24 cellular contexts compared by ENCODE assay signal in the genomic region with DNA sequence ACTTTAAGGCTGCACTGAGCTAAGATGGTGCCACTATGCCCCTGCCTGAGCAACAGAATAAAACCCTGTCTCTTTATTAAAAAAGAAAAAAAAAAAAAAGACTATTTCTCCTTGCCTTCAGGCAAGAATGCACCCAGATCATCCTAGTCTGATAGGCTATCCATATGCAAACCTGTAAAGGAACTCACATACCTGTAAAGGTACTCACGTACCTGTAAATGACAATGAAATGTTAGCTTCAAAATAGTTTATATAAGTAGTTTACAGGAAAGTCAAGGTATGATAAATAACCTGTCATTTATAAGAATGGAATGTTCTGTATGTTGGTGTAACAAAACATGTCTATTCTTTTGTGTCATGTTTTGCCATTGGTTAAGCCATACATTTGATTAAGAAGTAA.
"Had no signal": no experiment of that assay in that cellular context is flagged by ENCODE, and none has a peak within 500 bp of the region (broad histone marks: within the 10 kb centered on the region; RNA-seq: fewer than 3 reads in every experiment).

No MANE protein-coding gene starts in this region.

- DNase-seq: natural killer cell; occipital lobe; ovary; posterior cingulate gyrus; psoas muscle; right cardiac atrium; right lobe of liver; sigmoid colon; small intestine; stimulated activated CD4-positive, alpha-beta T cell treated with anti-CD3 and anti-CD28 coated beads, Interleukin-15, amount 100 ng/mL, for 24 hours; stimulated activated CD4-positive, alpha-beta T cell treated with anti-CD3 and anti-CD28 coated beads, Interleukin-2, amount 100 ng/mL, for 24 hours; stimulated activated CD4-positive, alpha-beta T cell treated with anti-CD3 and anti-CD28 coated beads, Interleukin-2, amount 100 ng/mL, for 48 hours; stimulated activated CD4-positive, alpha-beta T cell treated with anti-CD3 and anti-CD28 coated beads, Interleukin-4, amount 100 ng/mL, for 24 hours; stimulated activated naive B cell treated with anti-CD40 and anti-IgM and Interleukin-4, amounts not matched to agents 10 μg/mL and 1 μg/mL and 100 μg/mL, for 72 hours; stimulated activated naive CD4-positive, alpha-beta T cell treated with Interleukin-2 at 50 U/mL for 16 hours; stomach; thyroid gland; upper lobe of right lung; uterus had no signal

- H2AFZ ChIP-seq: neural progenitor cell, parathyroid adenoma had no signal

- H3K27me3 ChIP-seq: neural progenitor cell, ovary, right lobe of liver, sigmoid colon, stomach, thyroid gland, tibial nerve, upper lobe of right lung, uterus had no signal

- H3K36me3 ChIP-seq: ovary, sigmoid colon, thoracic aorta, thyroid gland, upper lobe of right lung, uterus had no signal

- H3K4me2 ChIP-seq: neural progenitor cell had no signal

- H3K9ac ChIP-seq: neural progenitor cell, parathyroid adenoma had no signal

- ATAC-seq: natural killer cell; psoas muscle; right cardiac atrium; right lobe of liver; stimulated activated effector memory CD8-positive, alpha-beta T cell treated with anti-CD3 and anti-CD28 coated beads, Interleukin-12 subunit alpha, Interleukin-12 subunit beta, amount 100 ng/mL, for 72 hours; stimulated activated naive B cell treated with anti-CD40 and anti-IgM and Interleukin-4, amounts not matched to agents 10 μg/mL and 1 μg/mL and 100 μg/mL, for 72 hours; upper lobe of right lung had no signal

- H3K4me1 ChIP-seq: neural progenitor cell, parathyroid adenoma, psoas muscle, right lobe of liver, sigmoid colon, stomach, thyroid gland, tibial nerve, upper lobe of right lung, uterus had no signal

- H3K27ac ChIP-seq: neural progenitor cell, ovary, parathyroid adenoma, psoas muscle, right lobe of liver, sigmoid colon, stomach, thoracic aorta, thyroid gland, tibial nerve, upper lobe of right lung, uterus had no signal

- H3K79me2 ChIP-seq: parathyroid adenoma had no signal

- H3K9me3 ChIP-seq: ovary, psoas muscle, right lobe of liver, sigmoid colon, stomach, thoracic aorta, thyroid gland, tibial nerve, upper lobe of right lung, uterus had no signal

- H3K4me3 ChIP-seq: neural progenitor cell, ovary, psoas muscle, right lobe of liver, sigmoid colon, stomach, thoracic aorta, thyroid gland, tibial nerve, upper lobe of right lung, uterus had no signal
